Comparison of ENCODE assay signal across 22 cellular contexts in the genomic region with DNA sequence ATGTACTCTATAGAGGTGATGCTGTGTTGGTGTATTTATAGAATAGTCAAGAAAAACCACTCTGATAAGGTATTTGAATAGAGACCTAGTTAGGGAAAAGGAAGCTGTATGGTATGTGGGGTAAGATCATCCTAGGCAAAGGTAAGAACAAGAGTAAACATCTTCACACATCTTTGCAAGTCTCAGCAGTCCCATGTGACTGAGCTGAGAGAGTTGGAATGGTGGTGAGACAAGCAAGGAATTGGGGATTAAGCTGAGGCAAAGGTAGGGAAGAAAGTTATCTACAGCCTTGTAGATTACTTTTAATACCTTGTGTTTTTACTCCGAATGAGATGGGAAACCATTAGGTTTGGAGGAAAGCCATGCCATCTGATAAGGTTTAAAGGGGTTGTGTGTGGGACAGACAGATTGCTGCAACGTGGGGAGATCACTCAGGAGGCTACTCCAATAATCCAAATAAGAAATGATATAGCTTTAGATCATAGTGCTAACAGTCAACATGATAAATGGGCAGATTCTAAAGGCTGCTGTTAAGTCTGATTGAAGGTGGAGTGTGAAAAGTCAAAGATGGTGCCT. TPM values are rescaled to one million over a fixed set of nuclear protein-coding genes. Genes with fewer than 3 reads are reported as not detected.
DNase-seq lines count a peak whose midpoint lies in the region; ATAC-seq and TF ChIP-seq lines count a peak whose summit lies in the region.
"Had no signal": no experiment of that assay in that cellular context is flagged by ENCODE, and none has a peak within 500 bp of the region (broad histone marks: within the 10 kb centered on the region; RNA-seq: fewer than 3 reads in every experiment).

No MANE protein-coding gene starts in this region.

- no peak overlapping the region for H3K27ac ChIP-seq in foreskin keratinocyte
- H3K27ac ChIP-seq: lower lobe of right lung, SJCRH30, testis had no signal

- H3K27me3 ChIP-seq in foreskin keratinocyte (no peaks in the 10 kb centered on the region), MG63 (no peaks in the 10 kb centered on the region)
- H3K27me3 ChIP-seq: SJCRH30, testis had no signal

- H3K4me3 Mint-ChIP-seq in T-cell = no peak overlapping the region
- no peak overlapping the region for H3K4me3 Mint-ChIP-seq in stimulated activated memory B cell treated with anti-CD40 and anti-IgM and Interleukin-4, amounts not matched to agents 10 μg/mL and 1 μg/mL and 100 μg/mL, for 72 hours
- H3K4me3 Mint-ChIP-seq: activated naive CD8-positive, alpha-beta T cell treated with anti-CD3 and anti-CD28 coated beads, Interleukin-2, amount 10 ng/mL, durations not matched to agents 7 days and 5 days; nephron had no signal

- H3K4me3 ChIP-seq in MG63 = no peak overlapping the region
- H3K4me3 ChIP-seq: lower lobe of right lung, SJCRH30, testis had no signal

- H3K27me3 Mint-ChIP-seq in T-cell = no peaks in the 10 kb centered on the region
- no peaks in the 10 kb centered on the region for H3K27me3 Mint-ChIP-seq in stimulated activated memory B cell treated with anti-CD40 and anti-IgM and Interleukin-4, amounts not matched to agents 10 μg/mL and 1 μg/mL and 100 μg/mL, for 72 hours
- H3K27me3 Mint-ChIP-seq: activated naive CD8-positive, alpha-beta T cell treated with anti-CD3 and anti-CD28 coated beads, Interleukin-2, amount 10 ng/mL, durations not matched to agents 7 days and 5 days had no signal

- TF ChIP-seq CTCF in foreskin keratinocyte (conservative IDR thresholded peaks at IDR 0.05) = no peak

- no peaks in the 10 kb centered on the region for H3K4me1 ChIP-seq in foreskin keratinocyte
- H3K4me1 ChIP-seq: lower lobe of right lung, testis had no signal

- CTCF ChIA-PET in T-cell (lab: Charles Lee) = interaction anchor here (1.1 to 1.2 kb wide), 2 partner anchors 10 to 77 kb away, joined by 3 read pairs; no protein-coding TSS in a partner anchor

- 0 out of 2 replicates have a peak, but pooled peaks cover 2% of the 10 kb centered on the region for H3K9me3 ChIP-seq in MG63
- H3K9me3 ChIP-seq: lower lobe of right lung, SJCRH30, testis had no signal

- H3K27ac Mint-ChIP-seq in T-cell = peak overlapping the region; percentile 11 to 17
- H3K27ac Mint-ChIP-seq in stimulated activated memory B cell treated with anti-CD40 and anti-IgM and Interleukin-4, amounts not matched to agents 10 μg/mL and 1 μg/mL and 100 μg/mL, for 72 hours = peak overlapping the region; percentile 1
- H3K27ac Mint-ChIP-seq: activated naive CD8-positive, alpha-beta T cell treated with anti-CD3 and anti-CD28 coated beads, Interleukin-2, amount 10 ng/mL, durations not matched to agents 7 days and 5 days had no signal

- ATAC-seq in left ventricle myocardium superior (peak; percentile 25), Right ventricle myocardium inferior (no peak), T-cell (replicated peaks in 1 of 4) (peak in 3 of 4 experiments; percentile 19 to 35 (median 33)), foreskin keratinocyte (peak; percentile 10)
- ATAC-seq in stimulated activated memory B cell treated with anti-CD40 and anti-IgM and Interleukin-4, amounts not matched to agents 10 μg/mL and 1 μg/mL and 100 μg/mL, for 72 hours = no peak

- H3K9me3 Mint-ChIP-seq in T-cell = peaks cover 8 to 31% (median 25%) of the 10 kb centered on the region in 3 donors
- peaks cover 3% of the 10 kb centered on the region for H3K9me3 Mint-ChIP-seq in stimulated activated memory B cell treated with anti-CD40 and anti-IgM and Interleukin-4, amounts not matched to agents 10 μg/mL and 1 μg/mL and 100 μg/mL, for 72 hours

- POLR2A ChIA-PET in T-cell (lab: Charles Lee) = interaction anchor here (0.6 to 2.2 kb wide), 8 partner anchors 18 to 288 kb away, joined by 3 to 16 read pairs (median 4); partner anchors contain the start of genes MANBA (in 2 of the 2) and UBE2D3 (in 1 of the 2)

- DNase-seq in left ventricle myocardium superior = no peak
- DNase-seq in Right ventricle myocardium inferior (ENCODE audit: missing footprints) = no peak
- DNase-seq in T-cell = no peak
- no peak for DNase-seq in foreskin keratinocyte
- DNase-seq in dedifferentiated amniotic fluid mesenchymal stem cell (ENCODE audit: extremely low spot score) = no peak
- no peak for DNase-seq in kidney tubule cell (ENCODE audit: low spot score)
- no peak for DNase-seq in MG63
- DNase-seq: activated CD8-positive, alpha-beta memory T cell treated with anti-CD3 and anti-CD28 coated beads, Interleukin-2, amount 50 U/mL, for 4 hours; activated naive CD8-positive, alpha-beta T cell treated with anti-CD3 and anti-CD28 coated beads, Interleukin-2, amount 10 ng/mL, durations not matched to agents 7 days and 5 days; COR-L47; Karpas-422; lower lobe of right lung; NCI-H1092; NCI-H2081; NCI-H524 treated with DMSO at 0.1 percent for 48 hours; SJCRH30; small intestine; stimulated activated CD4-positive, alpha-beta T cell treated with anti-CD3 and anti-CD28 coated beads, Interleukin-4, amount 100 ng/mL, for 24 hours; T-helper 2 cell; testis had no signal

- H3K36me3 ChIP-seq in MG63 = peaks cover 36% of the 10 kb centered on the region

- intact Hi-C loops in left ventricle myocardium superior (cut with micrococcal nuclease) (no loop called here), Right ventricle myocardium inferior (cut with DNase I) (no loop called here)

- H3K4me1 Mint-ChIP-seq in T-cell = peaks cover 22 to 29% (median 24%) of the 10 kb centered on the region in 3 donors
- peaks cover 16% of the 10 kb centered on the region for H3K4me1 Mint-ChIP-seq in stimulated activated memory B cell treated with anti-CD40 and anti-IgM and Interleukin-4, amounts not matched to agents 10 μg/mL and 1 μg/mL and 100 μg/mL, for 72 hours
- H3K4me1 Mint-ChIP-seq: nephron had no signal

- H3K36me3 Mint-ChIP-seq in T-cell = peaks cover 54% of the 10 kb centered on the region
- H3K36me3 Mint-ChIP-seq in stimulated activated memory B cell treated with anti-CD40 and anti-IgM and Interleukin-4, amounts not matched to agents 10 μg/mL and 1 μg/mL and 100 μg/mL, for 72 hours = peaks cover 45% of the 10 kb centered on the region

RNA-seq across cellular contexts. Expression of gene MANBA, which starts 31.7 kb away (rescaled TPM):
- total RNA-seq in left ventricle myocardium superior (27.3 TPM), Right ventricle myocardium inferior (24.8 TPM), T-cell (10 to 100 TPM; 20.8 to 27.8 (median 24.2) TPM), foreskin keratinocyte (9.8 and 18.7 TPM in 2 replicates)
- 6.4 and 9.1 TPM in 2 replicates for polyA plus RNA-seq in foreskin keratinocyte
- 0.49 and 3.1 TPM in 2 replicates for total RNA-seq in MG63 (2014; rRNA removed; shearing (Covaris generic); ENCODE audit: low replicate concordance)

RNA-seq across cellular contexts. Expression of gene UBE2D3, which starts 34.9 kb away (rescaled TPM):
- total RNA-seq in left ventricle myocardium superior (279 TPM), Right ventricle myocardium inferior (261 TPM), T-cell (100 to 1,000 TPM; 274 to 487 (median 289) TPM), foreskin keratinocyte (353 and 362 TPM in 2 replicates)
- 214 and 244 TPM in 2 replicates for polyA plus RNA-seq in foreskin keratinocyte
- total RNA-seq in MG63 (2014; rRNA removed; shearing (Covaris generic); ENCODE audit: low replicate concordance) = 284 and 289 TPM in 2 replicates

Comparison
In these comparisons a context has a peak if more than half of its experiments do, and no peak if none do; other contexts are left out.
1. ATAC-seq: peak in left ventricle myocardium superior (single experiment), T-cell (3 of 4) and foreskin keratinocyte (single experiment); none in Right ventricle myocardium inferior (single experiment) and stimulated activated memory B cell treated with anti-CD40 and anti-IgM and Interleukin-4, amounts not matched to agents 10 μg/mL and 1 μg/mL and 100 μg/mL, for 72 hours (single experiment).